Comparison of ENCODE assay signal across 9 cellular contexts in the genomic region with DNA sequence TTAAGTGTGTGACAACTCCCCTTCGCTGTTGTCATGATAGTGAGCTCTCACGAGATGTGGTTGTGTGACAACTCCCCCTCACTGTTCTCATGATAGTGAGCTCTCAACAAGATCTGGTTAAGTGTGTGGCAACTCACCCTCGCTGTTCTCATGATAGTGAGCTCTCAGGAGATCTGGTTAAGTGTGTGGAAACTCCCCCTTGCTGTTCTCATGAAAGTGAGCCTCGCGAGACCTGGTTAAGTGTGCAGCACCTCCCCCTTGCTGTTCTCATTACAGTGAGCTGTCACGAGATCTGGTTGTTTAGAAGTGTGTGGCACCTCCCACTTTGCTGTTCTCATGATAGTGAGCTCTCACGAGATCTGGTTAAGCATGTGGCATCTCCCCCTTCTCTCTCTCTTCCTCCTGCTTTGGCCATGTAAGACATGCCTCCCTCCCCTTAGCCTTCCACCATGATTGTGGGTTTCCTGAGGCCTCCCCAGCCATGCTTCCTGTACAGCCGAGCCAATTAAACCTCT. TPM values are rescaled to one million over a fixed set of nuclear protein-coding genes. Genes with fewer than 3 reads are reported as not detected.
DNase-seq lines count a peak whose midpoint lies in the region; ATAC-seq and TF ChIP-seq lines count a peak whose summit lies in the region.
"Had no signal": no experiment of that assay in that cellular context is flagged by ENCODE, and none has a peak within 500 bp of the region (broad histone marks: within the 10 kb centered on the region; RNA-seq: fewer than 3 reads in every experiment).

No MANE protein-coding gene starts in this region.

- H3K9me3 ChIP-seq in Karpas-422 (ENCODE audit: low read length): no peaks in the 10 kb centered on the region
- H3K9me3 ChIP-seq: SJSA1 had no signal

- H3K4me3 Mint-ChIP-seq in activated naive CD8-positive, alpha-beta T cell treated with anti-CD3 and anti-CD28 coated beads, Interleukin-2, amount 50 U/mL, for 24 hours: no peak overlapping the region

- ATAC-seq in activated naive CD8-positive, alpha-beta T cell treated with anti-CD3 and anti-CD28 coated beads, Interleukin-2, amount 50 U/mL, for 24 hours: peak; percentile 71
- ATAC-seq in HG03139 (IDR thresholded peaks at IDR 0.05; ENCODE audit: unreplicated experiment): no peak

- no peak overlapping the region for H3K4me2 ChIP-seq in Karpas-422 (ENCODE audit: low read depth, low read length, poor library complexity, severe bottlenecking)

- no peaks in the 10 kb centered on the region for H3K27me3 ChIP-seq in Karpas-422 (ENCODE audit: low read length)
- H3K27me3 ChIP-seq: SJSA1 had no signal

- no peaks in the 10 kb centered on the region for H3K9me3 Mint-ChIP-seq in activated naive CD8-positive, alpha-beta T cell treated with anti-CD3 and anti-CD28 coated beads, Interleukin-2, amount 50 U/mL, for 24 hours

- H3K27ac Mint-ChIP-seq in activated naive CD8-positive, alpha-beta T cell treated with anti-CD3 and anti-CD28 coated beads, Interleukin-2, amount 50 U/mL, for 24 hours: peak overlapping the region; percentile 83

- H3K9ac ChIP-seq in Karpas-422 (ENCODE audit: low read length): no peak overlapping the region

- H3K79me2 ChIP-seq in Karpas-422 (ENCODE audit: low read length): peaks cover 9% of the 10 kb centered on the region

- peaks cover 71% of the 10 kb centered on the region for H3K36me3 ChIP-seq in Karpas-422 (ENCODE audit: insufficient read depth, low read length)

- H3K27me3 Mint-ChIP-seq in activated naive CD8-positive, alpha-beta T cell treated with anti-CD3 and anti-CD28 coated beads, Interleukin-2, amount 50 U/mL, for 24 hours: no peaks in the 10 kb centered on the region

- H3K4me1 Mint-ChIP-seq in activated naive CD8-positive, alpha-beta T cell treated with anti-CD3 and anti-CD28 coated beads, Interleukin-2, amount 50 U/mL, for 24 hours: peaks cover 41% of the 10 kb centered on the region

- H3K9me2 ChIP-seq in Karpas-422 (replicated peaks; ENCODE audit: insufficient read depth, low read length): no peaks in the 10 kb centered on the region

- DNase-seq in NCI-H2107 (lab: John Stamatoyannopoulos, UW) (peak; percentile 54), NCI-H2107 treated with DMSO at 0.1 percent for 48 hours (lab: John Stamatoyannopoulos, UW; ENCODE audit: unreplicated experiment) (no peak), Karpas-422 (peak; percentile 65), HEK293T (ENCODE audit: extremely low spot score) (no peak), NCI-H345 treated with DMSO at 0.1 percent for 48 hours (lab: John Stamatoyannopoulos, UW; ENCODE audit: unreplicated experiment) (no peak)
- peak; percentile 25 for DNase-seq in activated naive CD8-positive, alpha-beta T cell treated with anti-CD3 and anti-CD28 coated beads, Interleukin-2, amount 50 U/mL, for 24 hours
- DNase-seq in stimulated activated CD8-positive, alpha-beta memory T cell treated with anti-CD3 and anti-CD28 coated beads, Interleukin-15, amount 100 ng/mL, for 48 hours (ENCODE audit: low read depth in 2 of 2): peak; percentile 30 to 38

- H2AFZ ChIP-seq in Karpas-422 (ENCODE audit: low read length): no peak overlapping the region

- POLR2A ChIA-PET in HEK293T (lab: Yijun Ruan, JAX): no interaction called here

- no peak overlapping the region for H3K4me3 ChIP-seq in Karpas-422 (ENCODE audit: low read length)
- H3K4me3 ChIP-seq: SJSA1 had no signal

- CTCF ChIA-PET in HEK293T (lab: Yijun Ruan, JAX): no interaction called here

- no peak overlapping the region for H3K27ac ChIP-seq in Karpas-422 (ENCODE audit: low read length)
- H3K27ac ChIP-seq: SJSA1 had no signal

- no peaks in the 10 kb centered on the region for H4K20me1 ChIP-seq in Karpas-422 (ENCODE audit: insufficient read depth, low read depth, low read length)

- H3K36me3 Mint-ChIP-seq in activated naive CD8-positive, alpha-beta T cell treated with anti-CD3 and anti-CD28 coated beads, Interleukin-2, amount 50 U/mL, for 24 hours (ENCODE audit: low read depth): peaks cover 78% of the 10 kb centered on the region

- H3K4me1 ChIP-seq in Karpas-422 (ENCODE audit: low read length): peaks cover 28% of the 10 kb centered on the region
- H3K4me1 ChIP-seq: SJSA1 had no signal

TF ChIP-seq in HEK293T, 16 proteins besides CTCF, POLR2A, EP300 and RAD21:
- TF ChIP-seq FOXA1 (IDR thresholded peaks at IDR 0.05) (no peak), HDGF (IDR thresholded peaks at IDR 0.05; ENCODE audit: borderline replicate concordance) (no peak), LEF1 (IDR thresholded peaks at IDR 0.05; ENCODE audit: borderline replicate concordance) (no peak), ARNT (IDR thresholded peaks at IDR 0.05) (no peak), CTBP1 (IDR thresholded peaks at IDR 0.05; ENCODE audit: borderline replicate concordance) (no peak)

RNA-seq across cellular contexts. Expression of a gene that starts 25.1 kb away (rescaled TPM):
- total RNA-seq in Karpas-422 (2014; rRNA removed; shearing (Covaris generic); ENCODE audit: low replicate concordance): 40.3 and 62.0 TPM in 2 replicates

RNA-seq across cellular contexts. Expression of a gene that starts 31.7 kb away (rescaled TPM):
- 60.5 and 139 TPM in 2 replicates for total RNA-seq in Karpas-422 (2014; rRNA removed; shearing (Covaris generic); ENCODE audit: low replicate concordance)

RNA-seq across cellular contexts. Expression of a gene that starts 32.5 kb away (rescaled TPM):
- 38.5 and 88.4 TPM in 2 replicates for total RNA-seq in Karpas-422 (2014; rRNA removed; shearing (Covaris generic); ENCODE audit: low replicate concordance)

Comparison
In these comparisons a context has a peak if more than half of its experiments do, and no peak if none do; other contexts are left out.
1. DNase-seq: peak in NCI-H2107 (single experiment), Karpas-422 (single experiment), activated naive CD8-positive, alpha-beta T cell treated with anti-CD3 and anti-CD28 coated beads, Interleukin-2, amount 50 U/mL, for 24 hours (single experiment) and stimulated activated CD8-positive, alpha-beta memory T cell treated with anti-CD3 and anti-CD28 coated beads, Interleukin-15, amount 100 ng/mL, for 48 hours (2 of 2); none in NCI-H2107 treated with DMSO at 0.1 percent for 48 hours (single experiment), HEK293T (single experiment) and NCI-H345 treated with DMSO at 0.1 percent for 48 hours (single experiment).